Comparison of ENCODE assay signal across 8 cellular contexts in the genomic region with DNA sequence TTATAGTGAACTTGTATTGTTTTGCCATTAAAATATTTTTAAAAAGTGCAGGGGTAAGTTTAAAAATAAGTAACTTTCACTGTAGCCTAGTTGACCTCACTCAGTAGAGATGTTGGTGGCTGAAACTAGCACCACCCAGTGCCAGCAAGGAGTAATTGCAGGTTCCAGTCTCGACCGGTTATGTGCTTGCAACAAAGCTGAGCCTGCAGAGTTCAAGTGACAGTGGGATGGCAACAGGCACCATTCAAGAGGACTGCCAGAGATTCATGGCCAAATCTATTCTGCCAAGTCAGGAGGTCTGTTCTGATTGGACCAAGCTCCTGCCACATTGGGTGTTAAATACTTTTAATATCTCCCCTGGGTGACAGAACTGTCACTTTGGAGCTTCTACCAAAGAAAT. TPM values are rescaled to one million over a fixed set of nuclear protein-coding genes. Genes with fewer than 3 reads are reported as not detected.
DNase-seq lines count a peak whose midpoint lies in the region; ATAC-seq and TF ChIP-seq lines count a peak whose summit lies in the region.

No MANE protein-coding gene starts in this region.

- POLR2A ChIA-PET in BJ (lab: Charles Lee), result no interaction called here

- 18 to 46% methylated on average over 2 of the region's 2 CpGs for WGBS in testis, 2 donors

- TF ChIP-seq CTCF in BJ (IDR thresholded peaks at IDR 0.05; ENCODE audit: insufficient read depth, low read depth, low read length) (peak; percentile 53), fibroblast of the aortic adventitia (IDR thresholded peaks at IDR 0.05; ENCODE audit: insufficient read depth, low read length) (peak; percentile 53), testis (IDR thresholded peaks at IDR 0.05) (peak in 2 of 3 experiments; percentile 36 to 40)

- no peak for DNase-seq in BJ (ENCODE audit: low read depth)
- peak; percentile 54 for DNase-seq in GM19240 (ENCODE audit: insufficient read length, low spot score)
- peak; percentile 31 for DNase-seq in SK-N-DZ (ENCODE audit: low spot score)
- DNase-seq in fibroblast of the aortic adventitia (ENCODE audit: low read depth), result peak; percentile 22
- DNase-seq in testis, result peak; percentile 52
- no peak for DNase-seq in cerebellar nuclear complex (lab: John Stamatoyannopoulos, UW)

- H3K27me3 ChIP-seq in BJ (ENCODE audit: control insufficient read depth, insufficient read depth, low read length) (no peaks in the 10 kb centered on the region), testis (no peaks in the 10 kb centered on the region)

- no peaks in the 10 kb centered on the region for H3K9me3 ChIP-seq in testis

- no peaks in the 10 kb centered on the region for H3K36me3 ChIP-seq in BJ (ENCODE audit: control insufficient read depth, insufficient read depth, low read length)
- H3K36me3 ChIP-seq in testis (ENCODE audit: low read depth, missing control alignments), result no peaks in the 10 kb centered on the region

- CTCF ChIA-PET in BJ (lab: Yijun Ruan, JAX), result interaction anchor here (0.8 to 2.1 kb wide), 4 partner anchors 10 to 68 kb away, joined by 3 to 9 read pairs (median 6); no protein-coding TSS in a partner anchor

- peaks cover 6% of the 10 kb centered on the region for H3K4me1 ChIP-seq in testis

- H3K4me3 ChIP-seq in BJ (ENCODE audit: low read depth, low read length) (no peak overlapping the region), fibroblast of the aortic adventitia (ENCODE audit: low read depth, low read length) (no peak overlapping the region), testis (no peak overlapping the region)

- no peak for TF ChIP-seq POLR2A in testis (IDR thresholded peaks at IDR 0.05)

- H3K27ac ChIP-seq in testis, result no peak overlapping the region

- ATAC-seq in HG03439 (IDR thresholded peaks at IDR 0.05; ENCODE audit: unreplicated experiment), result no peak
- ATAC-seq in HG03460 (IDR thresholded peaks at IDR 0.05; ENCODE audit: unreplicated experiment), result no peak

- intact Hi-C loops in testis (cut with DNase I; ENCODE audit: low total_unique reads), result no loop called here

RNA-seq across cellular contexts. Expression of gene ADAMTS7, which starts 2.7 kb away (rescaled TPM):
- polyA plus RNA-seq in BJ (2011; rRNA removed) (3.1 and 9.6 TPM in 2 replicates), testis (ENCODE audit: insufficient read depth, low read depth, low replicate concordance) (5.7 TPM)
- 5.7 and 8.2 TPM in 2 replicates for polyA minus RNA-seq in BJ (2011; rRNA and poly(A)+ RNA removed)
- polyA plus RNA-seq in SK-N-DZ (2014; cell fraction: cytosol; rRNA removed), result 22.6 and 26.3 TPM in 2 replicates
- polyA plus RNA-seq in SK-N-DZ (2014; cell fraction: nucleus; rRNA removed), result 136 and 202 TPM in 2 replicates
- total RNA-seq in fibroblast of the aortic adventitia (ENCODE audit: low replicate concordance) (7.5 and 11.2 TPM in 2 replicates), testis (10 to 100 TPM; 11.6 to 11.9 TPM)

Comparison
In these comparisons a context has a peak if more than half of its experiments do, and no peak if none do; other contexts are left out.
1. DNase-seq: peak in GM19240 (single experiment), SK-N-DZ (single experiment), fibroblast of the aortic adventitia (single experiment) and testis (single experiment); none in BJ (single experiment) and cerebellar nuclear complex (0 of 2).
2. Peak in every context shown above with its lines, with median percentiles within 50 percentile points of each other: CTCF ChIP-seq.